8 cellular contexts compared by ENCODE assay signal in the genomic region with DNA sequence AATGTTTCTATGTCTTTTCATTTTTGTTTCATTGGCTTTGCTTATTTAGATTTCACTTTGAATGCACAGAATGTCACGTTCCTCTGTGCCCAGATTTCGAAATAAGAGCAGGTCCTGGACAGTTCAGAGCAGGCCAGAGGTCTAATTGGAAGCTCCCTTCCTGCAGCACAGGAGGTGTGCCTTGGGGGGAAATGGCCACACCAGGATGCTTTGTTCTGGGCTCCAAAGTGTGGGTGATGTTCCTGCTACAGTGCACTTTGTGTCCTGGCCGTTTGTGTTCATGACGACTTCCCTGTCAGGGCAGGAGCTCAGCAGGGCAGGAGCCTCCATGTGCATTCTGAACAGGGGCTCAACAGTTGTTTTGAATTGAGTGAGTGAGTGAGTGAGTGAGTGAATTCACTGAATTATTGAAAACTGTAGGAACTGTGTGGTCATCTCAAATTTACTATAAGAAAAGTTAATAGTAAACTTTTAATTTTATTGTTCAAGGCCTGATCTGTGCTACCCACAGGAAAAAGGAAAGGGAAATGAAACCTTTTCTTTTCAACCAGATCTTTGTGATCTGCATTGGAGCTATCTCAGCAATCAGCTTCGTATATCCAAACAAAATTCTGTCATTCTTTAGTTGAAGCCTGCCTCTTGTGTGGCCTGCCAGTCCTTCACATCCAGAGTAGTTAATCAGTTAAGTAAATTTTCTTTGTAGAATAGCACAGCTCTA.
DNase-seq lines count a peak whose midpoint lies in the region; ATAC-seq, FAIRE-seq and TF ChIP-seq lines count a peak whose summit lies in the region.

No MANE protein-coding gene starts in this region.

- DNase-seq in activated CD8-positive, alpha-beta T cell treated with anti-CD3 and anti-CD28 coated beads, Interleukin-2, amount 10 ng/mL, durations not matched to agents 7 days and 5 days = no peak
- DNase-seq in activated CD8-positive, alpha-beta T cell treated with anti-CD3 and anti-CD28 coated beads for 36 hours = no peak
- DNase-seq in dorsolateral prefrontal cortex (no peak), suprapubic skin (ENCODE audit: low spot score in 2 of 2) (no peak), RCC 7860 (ENCODE audit: low spot score) (no peak), glutamatergic neuron (no peak), vagina (ENCODE audit: extremely low spot score in 2 of 2) (no peak)

- H3K36me3 Mint-ChIP-seq in activated CD8-positive, alpha-beta T cell treated with anti-CD3 and anti-CD28 coated beads, Interleukin-2, amount 10 ng/mL, durations not matched to agents 7 days and 5 days (ENCODE audit: low read depth) = peaks cover 5% of the 10 kb centered on the region
- H3K36me3 Mint-ChIP-seq in activated CD8-positive, alpha-beta T cell treated with anti-CD3 and anti-CD28 coated beads for 36 hours (ENCODE audit: low read depth) = peaks cover 3% of the 10 kb centered on the region
- H3K36me3 Mint-ChIP-seq in glutamatergic neuron (ENCODE audit: unreplicated experiment) = no peaks in the 10 kb centered on the region

- H3K4me1 ChIP-seq in suprapubic skin (peaks cover 31% of the 10 kb centered on the region), vagina (peaks cover 28% of the 10 kb centered on the region)

- no peak overlapping the region for H3K4me3 Mint-ChIP-seq in activated CD8-positive, alpha-beta T cell treated with anti-CD3 and anti-CD28 coated beads, Interleukin-2, amount 10 ng/mL, durations not matched to agents 7 days and 5 days
- no peak overlapping the region for H3K4me3 Mint-ChIP-seq in activated CD8-positive, alpha-beta T cell treated with anti-CD3 and anti-CD28 coated beads for 36 hours
- H3K4me3 Mint-ChIP-seq in glutamatergic neuron (ENCODE audit: unreplicated experiment) = no peak overlapping the region

- TF ChIP-seq CTCF in activated CD8-positive, alpha-beta T cell treated with anti-CD3 and anti-CD28 coated beads for 36 hours (IDR thresholded peaks at IDR 0.05) = no peak
- TF ChIP-seq CTCF in dorsolateral prefrontal cortex (IDR thresholded peaks at IDR 0.05 in 54 of 56, conservative IDR thresholded peaks at IDR 0.05 in 2 of 56; ENCODE audit: low read depth in 1 of 56, partially characterized antibody in 56 of 56) (no peak), suprapubic skin (IDR thresholded peaks at IDR 0.05) (no peak), glutamatergic neuron (IDR thresholded peaks at IDR 0.05; ENCODE audit: partially characterized antibody, unreplicated experiment) (no peak), vagina (IDR thresholded peaks at IDR 0.05) (no peak)

- no peaks in the 10 kb centered on the region for H3K36me3 ChIP-seq in suprapubic skin
- no peaks in the 10 kb centered on the region for H3K36me3 ChIP-seq in vagina

- 52% methylated on average over 5 of the region's 5 CpGs for WGBS in suprapubic skin

- H3K27me3 ChIP-seq in dorsolateral prefrontal cortex (no peaks in the 10 kb centered on the region), suprapubic skin (no peaks in the 10 kb centered on the region), vagina (no peaks in the 10 kb centered on the region)

- no peak for TF ChIP-seq POLR2A in suprapubic skin (IDR thresholded peaks at IDR 0.05)
- TF ChIP-seq POLR2A in vagina (IDR thresholded peaks at IDR 0.05) = no peak

- no peak for TF ChIP-seq EP300 in suprapubic skin (IDR thresholded peaks at IDR 0.05)

- no peaks in the 10 kb centered on the region for H3K27me3 Mint-ChIP-seq in activated CD8-positive, alpha-beta T cell treated with anti-CD3 and anti-CD28 coated beads, Interleukin-2, amount 10 ng/mL, durations not matched to agents 7 days and 5 days (ENCODE audit: low read depth)
- no peaks in the 10 kb centered on the region for H3K27me3 Mint-ChIP-seq in activated CD8-positive, alpha-beta T cell treated with anti-CD3 and anti-CD28 coated beads for 36 hours
- H3K27me3 Mint-ChIP-seq in glutamatergic neuron (ENCODE audit: unreplicated experiment) = peaks cover 23% of the 10 kb centered on the region

- ATAC-seq in activated CD8-positive, alpha-beta T cell treated with anti-CD3 and anti-CD28 coated beads, Interleukin-2, amount 10 ng/mL, durations not matched to agents 7 days and 5 days = no peak
- no peak for ATAC-seq in activated CD8-positive, alpha-beta T cell treated with anti-CD3 and anti-CD28 coated beads for 36 hours
- peak; percentile 69 for ATAC-seq in HG03354 (IDR thresholded peaks at IDR 0.05; ENCODE audit: poor library complexity, severe bottlenecking, unreplicated experiment)

- intact Hi-C loops in activated CD8-positive, alpha-beta T cell treated with anti-CD3 and anti-CD28 coated beads for 36 hours (cut with micrococcal nuclease) = no loop called here
- intact Hi-C loops in dorsolateral prefrontal cortex (cut with DNase I) = no loop called here
- intact Hi-C loops in vagina (cut with DNase I) = no loop called here

- FAIRE-seq in RCC 7860 (lab: Jason Lieb, UNC) = no peak

- no peaks in the 10 kb centered on the region for H3K9me3 Mint-ChIP-seq in activated CD8-positive, alpha-beta T cell treated with anti-CD3 and anti-CD28 coated beads, Interleukin-2, amount 10 ng/mL, durations not matched to agents 7 days and 5 days (ENCODE audit: insufficient read depth)
- no peaks in the 10 kb centered on the region for H3K9me3 Mint-ChIP-seq in activated CD8-positive, alpha-beta T cell treated with anti-CD3 and anti-CD28 coated beads for 36 hours
- H3K9me3 Mint-ChIP-seq in glutamatergic neuron (ENCODE audit: unreplicated experiment) = peaks cover 25% of the 10 kb centered on the region

- CTCF ChIA-PET in activated CD8-positive, alpha-beta T cell treated with anti-CD3 and anti-CD28 coated beads, Interleukin-2, amount 10 ng/mL, durations not matched to agents 7 days and 5 days (lab: Charles Lee) = interaction anchor here (1.0 kb wide), 1 partner anchor 9 kb away, joined by 3 read pairs; no protein-coding TSS in a partner anchor
- CTCF ChIA-PET in activated CD8-positive, alpha-beta T cell treated with anti-CD3 and anti-CD28 coated beads for 36 hours (lab: Charles Lee) = no interaction called here

- peak overlapping the region; percentile 12 for H3K27ac Mint-ChIP-seq in activated CD8-positive, alpha-beta T cell treated with anti-CD3 and anti-CD28 coated beads, Interleukin-2, amount 10 ng/mL, durations not matched to agents 7 days and 5 days
- H3K27ac Mint-ChIP-seq in activated CD8-positive, alpha-beta T cell treated with anti-CD3 and anti-CD28 coated beads for 36 hours = no peak overlapping the region
- no peak overlapping the region for H3K27ac Mint-ChIP-seq in glutamatergic neuron (ENCODE audit: unreplicated experiment)

- H3K9me3 ChIP-seq in suprapubic skin (no peaks in the 10 kb centered on the region), vagina (no peaks in the 10 kb centered on the region)

- H3K27ac ChIP-seq in dorsolateral prefrontal cortex (peak overlapping the region in 45 of 59 donors; percentile 1 to 69 (median 38)), suprapubic skin (peak overlapping the region; percentile 17), vagina (no peak overlapping the region)

- peaks cover 15% of the 10 kb centered on the region for H3K4me1 Mint-ChIP-seq in activated CD8-positive, alpha-beta T cell treated with anti-CD3 and anti-CD28 coated beads, Interleukin-2, amount 10 ng/mL, durations not matched to agents 7 days and 5 days (ENCODE audit: low read depth)
- peaks cover 51% of the 10 kb centered on the region for H3K4me1 Mint-ChIP-seq in activated CD8-positive, alpha-beta T cell treated with anti-CD3 and anti-CD28 coated beads for 36 hours (ENCODE audit: low read depth)
- peaks cover 55% of the 10 kb centered on the region for H3K4me1 Mint-ChIP-seq in glutamatergic neuron (ENCODE audit: low read depth, unreplicated experiment)

- POLR2A ChIA-PET in activated CD8-positive, alpha-beta T cell treated with anti-CD3 and anti-CD28 coated beads, Interleukin-2, amount 10 ng/mL, durations not matched to agents 7 days and 5 days (lab: Charles Lee) = interaction anchor here (0.7 kb wide), 1 partner anchor 292 kb away, joined by 3 read pairs; no protein-coding TSS in a partner anchor
- POLR2A ChIA-PET in activated CD8-positive, alpha-beta T cell treated with anti-CD3 and anti-CD28 coated beads for 36 hours (lab: Charles Lee) = no interaction called here

- H3K4me3 ChIP-seq in dorsolateral prefrontal cortex (no peak overlapping the region), suprapubic skin (no peak overlapping the region), vagina (no peak overlapping the region)
